Comparison of ENCODE assay signal across 8 cellular contexts in genomic region chr2:174681099-174681982, GRCh38.
A peak's percentile ranks its signal among the peaks of the same experiment; 100 is the strongest.
DNase-seq lines count a peak whose midpoint lies in the region; ATAC-seq and TF ChIP-seq lines count a peak whose summit lies in the region.

No MANE protein-coding gene starts in this region.

- CTCF ChIA-PET in activated naive CD4-positive, alpha-beta T cell treated with anti-CD3 and anti-CD28 coated beads for 36 hours (lab: Charles Lee) = interaction anchor here (0.5 to 8.8 kb wide), 15 partner anchors 14 to 188 kb away, joined by 3 to 139 read pairs (median 3); no protein-coding TSS in a partner anchor
- CTCF ChIA-PET in WTC11 (lab: Charles Lee) = interaction anchor here (0.6 to 3.9 kb wide), 8 partner anchors 14 to 324 kb away, joined by 3 to 23 read pairs (median 4); partner anchors contain the start of gene CHN1

- intact Hi-C loops in activated naive CD4-positive, alpha-beta T cell treated with anti-CD3 and anti-CD28 coated beads for 36 hours (cut with micrococcal nuclease) = loop anchor here (5.0 kb wide), 1 partner anchor 1321 kb away; the partner anchor contains the start of gene LNPK
- intact Hi-C loops in heart right ventricle (cut with DNase I) = loop anchor here in 7 of 10 donors (5.0 to 10.0 kb wide), 5 partner anchors 67 to 107 kb away; no protein-coding TSS in a partner anchor
- intact Hi-C loops in prostate gland (cut with DNase I) = loop anchor here (5.0 kb wide), 1 partner anchor 74 kb away; no protein-coding TSS in a partner anchor

- H3K4me3 Mint-ChIP-seq in activated naive CD4-positive, alpha-beta T cell treated with anti-CD3 and anti-CD28 coated beads for 36 hours = peak overlapping the region; percentile 74
- H3K4me3 Mint-ChIP-seq in WTC11 = peak overlapping the region; percentile 66

- no peak for DNase-seq in activated naive CD4-positive, alpha-beta T cell treated with anti-CD3 and anti-CD28 coated beads for 36 hours
- no peak for DNase-seq in activated naive CD4-positive, alpha-beta T cell treated with Interleukin-2 at 50 U/mL for 16 hours
- DNase-seq in WTC11 (ENCODE audit: low spot score) (no peak), heart right ventricle (peak in 1 of 2 donors; percentile 12), prostate gland (ENCODE audit: low spot score) (no peak), DMS53 (lab: John Stamatoyannopoulos, UW) (no peak), HK-2 (ENCODE audit: unreplicated experiment) (no peak)

- no peaks in the 10 kb centered on the region for H3K27me3 ChIP-seq in heart right ventricle
- H3K27me3 ChIP-seq in prostate gland (replicated peaks; ENCODE audit: insufficient read depth) = no peaks in the 10 kb centered on the region

- H3K27ac ChIP-seq in heart right ventricle (peak overlapping the region in 9 of 10 donors; percentile 77 to 92 (median 88)), prostate gland (peak overlapping the region; percentile 71 to 76)

- H3K4me3 ChIP-seq in heart right ventricle (peak overlapping the region; percentile 76 to 97 (median 94)), prostate gland (peak overlapping the region; percentile 83)

- no peak for TF ChIP-seq POLR2A in prostate gland (IDR thresholded peaks at IDR 0.05)

- H3K4me1 Mint-ChIP-seq in activated naive CD4-positive, alpha-beta T cell treated with anti-CD3 and anti-CD28 coated beads for 36 hours (ENCODE audit: low read depth) = peaks cover 59% of the 10 kb centered on the region
- H3K4me1 Mint-ChIP-seq in WTC11 = peaks cover 17% of the 10 kb centered on the region

- WGBS in heart right ventricle, 2 donors = 44 to 51% methylated on average over 17 of the region's 17 CpGs
- 30% methylated on average over 17 of the region's 17 CpGs for WGBS in prostate gland

- peak; percentile 15 for ATAC-seq in WTC11
- peak in 5 of 8 donors; percentile 28 to 45 (median 37) for ATAC-seq in heart right ventricle
- ATAC-seq in HG03469 (IDR thresholded peaks at IDR 0.05; ENCODE audit: unreplicated experiment) = no peak

- H3K36me3 ChIP-seq in heart right ventricle (peaks cover 0 to 11% (median 0%) of the 10 kb centered on the region in 9 donors), prostate gland (no peaks in the 10 kb centered on the region)

- H3K4me1 ChIP-seq in heart right ventricle (peaks cover 0 to 52% (median 40%) of the 10 kb centered on the region in 9 donors), prostate gland (replicated peaks) (no peaks in the 10 kb centered on the region)

- H3K27ac Mint-ChIP-seq in activated naive CD4-positive, alpha-beta T cell treated with anti-CD3 and anti-CD28 coated beads for 36 hours = no peak overlapping the region
- H3K27ac Mint-ChIP-seq in WTC11 = no peak overlapping the region

- H3K36me3 Mint-ChIP-seq in activated naive CD4-positive, alpha-beta T cell treated with anti-CD3 and anti-CD28 coated beads for 36 hours (ENCODE audit: low read depth) = peaks cover 4% of the 10 kb centered on the region
- H3K36me3 Mint-ChIP-seq in WTC11 = no peaks in the 10 kb centered on the region

- POLR2A ChIA-PET in WTC11 (lab: Charles Lee) = no interaction called here

- no peak for TF ChIP-seq CTCF in WTC11 (IDR thresholded peaks at IDR 0.05)
- no peak for TF ChIP-seq CTCF in heart right ventricle (IDR thresholded peaks at IDR 0.05)
- peak in 1 of 4 experiments; percentile 5 for TF ChIP-seq CTCF in prostate gland (IDR thresholded peaks at IDR 0.05)

- no peaks in the 10 kb centered on the region for H3K9me3 Mint-ChIP-seq in activated naive CD4-positive, alpha-beta T cell treated with anti-CD3 and anti-CD28 coated beads for 36 hours
- no peaks in the 10 kb centered on the region for H3K9me3 Mint-ChIP-seq in WTC11

- H3K9me3 ChIP-seq in heart right ventricle = no peaks in the 10 kb centered on the region
- no peaks in the 10 kb centered on the region for H3K9me3 ChIP-seq in prostate gland

- H3K27me3 Mint-ChIP-seq in activated naive CD4-positive, alpha-beta T cell treated with anti-CD3 and anti-CD28 coated beads for 36 hours (ENCODE audit: low read depth) = no peaks in the 10 kb centered on the region
- H3K27me3 Mint-ChIP-seq in WTC11 (ENCODE audit: low read depth) = peaks cover 60% of the 10 kb centered on the region

TF ChIP-seq in WTC11, 78 proteins besides CTCF, POLR2A, EP300 and RAD21 (continues in another document):
- TF ChIP-seq ZNF425 (CRISPR knock-in tag; conservative IDR thresholded peaks at IDR 0.05) (no peak), GABPB1 (CRISPR knock-in tag; IDR thresholded peaks at IDR 0.05) (no peak), SP1 (CRISPR knock-in tag; conservative IDR thresholded peaks at IDR 0.05) (no peak), ZNF671 (CRISPR knock-in tag; IDR thresholded peaks at IDR 0.05) (no peak), ATF1 (CRISPR knock-in tag; IDR thresholded peaks at IDR 0.05) (no peak), SOX15 (CRISPR knock-in tag; IDR thresholded peaks at IDR 0.05) (no peak), GTF2I (CRISPR knock-in tag; conservative IDR thresholded peaks at IDR 0.05) (no peak), ELF4 (CRISPR knock-in tag; IDR thresholded peaks at IDR 0.05; ENCODE audit: low read depth) (no peak), ZNF121 (CRISPR knock-in tag; IDR thresholded peaks at IDR 0.05) (no peak)
- TF ChIP-seq, protein P1, sequence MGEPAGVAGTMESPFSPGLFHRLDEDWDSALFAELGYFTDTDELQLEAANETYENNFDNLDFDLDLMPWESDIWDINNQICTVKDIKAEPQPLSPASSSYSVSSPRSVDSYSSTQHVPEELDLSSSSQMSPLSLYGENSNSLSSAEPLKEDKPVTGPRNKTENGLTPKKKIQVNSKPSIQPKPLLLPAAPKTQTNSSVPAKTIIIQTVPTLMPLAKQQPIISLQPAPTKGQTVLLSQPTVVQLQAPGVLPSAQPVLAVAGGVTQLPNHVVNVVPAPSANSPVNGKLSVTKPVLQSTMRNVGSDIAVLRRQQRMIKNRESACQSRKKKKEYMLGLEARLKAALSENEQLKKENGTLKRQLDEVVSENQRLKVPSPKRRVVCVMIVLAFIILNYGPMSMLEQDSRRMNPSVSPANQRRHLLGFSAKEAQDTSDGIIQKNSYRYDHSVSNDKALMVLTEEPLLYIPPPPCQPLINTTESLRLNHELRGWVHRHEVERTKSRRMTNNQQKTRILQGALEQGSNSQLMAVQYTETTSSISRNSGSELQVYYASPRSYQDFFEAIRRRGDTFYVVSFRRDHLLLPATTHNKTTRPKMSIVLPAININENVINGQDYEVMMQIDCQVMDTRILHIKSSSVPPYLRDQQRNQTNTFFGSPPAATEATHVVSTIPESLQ (CRISPR knock-in tag; IDR thresholded peaks at IDR 0.05) = no peak
- TF ChIP-seq, protein P2, sequence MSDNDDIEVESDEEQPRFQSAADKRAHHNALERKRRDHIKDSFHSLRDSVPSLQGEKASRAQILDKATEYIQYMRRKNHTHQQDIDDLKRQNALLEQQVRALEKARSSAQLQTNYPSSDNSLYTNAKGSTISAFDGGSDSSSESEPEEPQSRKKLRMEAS (CRISPR knock-in tag; IDR thresholded peaks at IDR 0.05) = no peak
- TF ChIP-seq, protein P3, sequence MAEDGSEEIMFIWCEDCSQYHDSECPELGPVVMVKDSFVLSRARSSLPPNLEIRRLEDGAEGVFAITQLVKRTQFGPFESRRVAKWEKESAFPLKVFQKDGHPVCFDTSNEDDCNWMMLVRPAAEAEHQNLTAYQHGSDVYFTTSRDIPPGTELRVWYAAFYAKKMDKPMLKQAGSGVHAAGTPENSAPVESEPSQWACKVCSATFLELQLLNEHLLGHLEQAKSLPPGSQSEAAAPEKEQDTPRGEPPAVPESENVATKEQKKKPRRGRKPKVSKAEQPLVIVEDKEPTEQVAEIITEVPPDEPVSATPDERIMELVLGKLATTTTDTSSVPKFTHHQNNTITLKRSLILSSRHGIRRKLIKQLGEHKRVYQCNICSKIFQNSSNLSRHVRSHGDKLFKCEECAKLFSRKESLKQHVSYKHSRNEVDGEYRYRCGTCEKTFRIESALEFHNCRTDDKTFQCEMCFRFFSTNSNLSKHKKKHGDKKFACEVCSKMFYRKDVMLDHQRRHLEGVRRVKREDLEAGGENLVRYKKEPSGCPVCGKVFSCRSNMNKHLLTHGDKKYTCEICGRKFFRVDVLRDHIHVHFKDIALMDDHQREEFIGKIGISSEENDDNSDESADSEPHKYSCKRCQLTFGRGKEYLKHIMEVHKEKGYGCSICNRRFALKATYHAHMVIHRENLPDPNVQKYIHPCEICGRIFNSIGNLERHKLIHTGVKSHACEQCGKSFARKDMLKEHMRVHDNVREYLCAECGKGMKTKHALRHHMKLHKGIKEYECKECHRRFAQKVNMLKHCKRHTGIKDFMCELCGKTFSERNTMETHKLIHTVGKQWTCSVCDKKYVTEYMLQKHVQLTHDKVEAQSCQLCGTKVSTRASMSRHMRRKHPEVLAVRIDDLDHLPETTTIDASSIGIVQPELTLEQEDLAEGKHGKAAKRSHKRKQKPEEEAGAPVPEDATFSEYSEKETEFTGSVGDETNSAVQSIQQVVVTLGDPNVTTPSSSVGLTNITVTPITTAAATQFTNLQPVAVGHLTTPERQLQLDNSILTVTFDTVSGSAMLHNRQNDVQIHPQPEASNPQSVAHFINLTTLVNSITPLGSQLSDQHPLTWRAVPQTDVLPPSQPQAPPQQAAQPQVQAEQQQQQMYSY (CRISPR knock-in tag; IDR thresholded peaks at IDR 0.05) = no peak
- TF ChIP-seq, protein P4, sequence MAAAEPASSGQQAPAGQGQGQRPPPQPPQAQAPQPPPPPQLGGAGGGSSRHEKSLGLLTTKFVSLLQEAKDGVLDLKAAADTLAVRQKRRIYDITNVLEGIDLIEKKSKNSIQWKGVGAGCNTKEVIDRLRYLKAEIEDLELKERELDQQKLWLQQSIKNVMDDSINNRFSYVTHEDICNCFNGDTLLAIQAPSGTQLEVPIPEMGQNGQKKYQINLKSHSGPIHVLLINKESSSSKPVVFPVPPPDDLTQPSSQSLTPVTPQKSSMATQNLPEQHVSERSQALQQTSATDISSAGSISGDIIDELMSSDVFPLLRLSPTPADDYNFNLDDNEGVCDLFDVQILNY (CRISPR knock-in tag; IDR thresholded peaks at IDR 0.05) = no peak
